8 cellular contexts compared by ENCODE assay signal in genomic region chr11:19344661-19345518, GRCh38.
DNase-seq lines count a peak whose midpoint lies in the region; FAIRE-seq and TF ChIP-seq lines count a peak whose summit lies in the region.

No MANE protein-coding gene starts in this region.

- peaks cover 50% of the 10 kb centered on the region for H3K27me3 ChIP-seq in mammary epithelial cell (ENCODE audit: insufficient read depth, low read length)
- no peaks in the 10 kb centered on the region for H3K27me3 ChIP-seq in testis

- no peak for TF ChIP-seq POLR2A in testis (IDR thresholded peaks at IDR 0.05)

- no TSS peak for BruUV-seq in mammary epithelial cell (replicated peaks; lab: Mats Ljungman, UMichigan)

- dilution Hi-C loops in mammary epithelial cell (cut with HindIII; ENCODE audit: low sequenced_read_pairs): no loop called here

- DNase-seq in stimulated activated CD4-positive, alpha-beta T cell treated with anti-CD3 and anti-CD28 coated beads, Interleukin-15, amount 100 ng/mL, for 24 hours: peak; percentile 9
- no peak for DNase-seq in stimulated activated CD4-positive, alpha-beta T cell treated with anti-CD3 and anti-CD28 coated beads, Interleukin-2, amount 100 ng/mL, for 48 hours
- DNase-seq in LNCaP clone FGC (ENCODE audit: low read depth): peak; percentile 61
- DNase-seq in mammary epithelial cell: peak; percentile 75
- DNase-seq in kidney: peak; percentile 86
- DNase-seq in testis: peak; percentile 56
- DNase-seq in NCI-H1694 (lab: John Stamatoyannopoulos, UW): no peak
- DNase-seq in H4 (ENCODE audit: low spot score): no peak

- H3K9me3 ChIP-seq in mammary epithelial cell (replicated peaks; ENCODE audit: insufficient read depth, low read length) (no peaks in the 10 kb centered on the region), kidney (ENCODE audit: control insufficient read depth in 1 of 2, low read length in 2 of 2) (no peaks in the 10 kb centered on the region), testis (no peaks in the 10 kb centered on the region)

- H3K4me3 ChIP-seq in LNCaP clone FGC (ENCODE audit: low read depth, low read length) (no peak overlapping the region), mammary epithelial cell (replicated peaks in 1 of 3; ENCODE audit: insufficient read depth in 1 of 3, low read depth in 2 of 3, low read length in 3 of 3) (no peak overlapping the region), kidney (ENCODE audit: low read length in 2 of 2) (peak overlapping the region in 1 of 2 donors; percentile 62), testis (peak overlapping the region; percentile 11 to 21)

- H3K27ac ChIP-seq in mammary epithelial cell (ENCODE audit: insufficient read depth, low read depth, low read length) (no peak overlapping the region), kidney (ENCODE audit: low read depth in 2 of 2, low read length in 2 of 2) (no peak overlapping the region), testis (no peak overlapping the region)

- no peak for FAIRE-seq in kidney (lab: Jason Lieb, UNC)

- H4K20me1 ChIP-seq in mammary epithelial cell (ENCODE audit: insufficient read depth, low read length): peaks cover 7% of the 10 kb centered on the region

- in situ Hi-C loops in mammary epithelial cell (cut with MboI; ENCODE audit: low sequenced_read_pairs in 2 of 2): loop anchor here in 1 of 2 donors (25.0 kb wide), 1 partner anchor 392 kb away; no protein-coding TSS in a partner anchor

- WGBS in mammary epithelial cell (ENCODE audit: low coverage, missing lambda C conversion rate): 14% methylated on average over 10 of the region's 44 CpGs
- WGBS in testis, 2 donors: 7 to 25% methylated on average over 11 to 44 of the region's 44 CpGs

- H3K4me1 ChIP-seq in mammary epithelial cell (ENCODE audit: insufficient read depth, low read length): peaks cover 17% of the 10 kb centered on the region
- H3K4me1 ChIP-seq in kidney (ENCODE audit: control insufficient read depth in 1 of 2, insufficient read depth in 1 of 2, low read depth in 1 of 2, low read length in 2 of 2): peaks cover 0 to 2% of the 10 kb centered on the region in 2 donors
- H3K4me1 ChIP-seq in testis: peaks cover 13% of the 10 kb centered on the region

- H3K36me3 ChIP-seq in mammary epithelial cell (ENCODE audit: insufficient read depth, low read length) (no peaks in the 10 kb centered on the region), kidney (ENCODE audit: control insufficient read depth in 1 of 2, insufficient read depth in 2 of 2, low read length in 2 of 2) (no peaks in the 10 kb centered on the region), testis (ENCODE audit: low read depth, missing control alignments) (no peaks in the 10 kb centered on the region)

- no peaks in the 10 kb centered on the region for H3K79me2 ChIP-seq in mammary epithelial cell (ENCODE audit: insufficient read depth, low read length)

- TF ChIP-seq CTCF in LNCaP clone FGC (IDR thresholded peaks at IDR 0.05; ENCODE audit: control insufficient read depth, extremely low read depth, insufficient read depth) (no peak), mammary epithelial cell (conservative IDR thresholded peaks at IDR 0.05 in 1 of 2, IDR thresholded peaks at IDR 0.05 in 1 of 2; ENCODE audit: extremely low read depth in 1 of 2, insufficient read depth in 1 of 2, low read depth in 1 of 2, low read length in 2 of 2) (no peak), kidney (IDR thresholded peaks at IDR 0.05; ENCODE audit: borderline replicate concordance, extremely low read depth, insufficient read depth) (no peak), testis (IDR thresholded peaks at IDR 0.05) (no peak)

- CTCF ChIA-PET in mammary epithelial cell (lab: Charles Lee; ENCODE audit: low non-redundant PET): no interaction called here

- H3K9ac ChIP-seq in mammary epithelial cell (ENCODE audit: insufficient read depth, low read length): no peak overlapping the region
- H3K9ac ChIP-seq in kidney (ENCODE audit: low read length in 2 of 2): no peak overlapping the region

- H2AFZ ChIP-seq in mammary epithelial cell (ENCODE audit: low read depth, low read length): no peak overlapping the region

- intact Hi-C loops in mammary epithelial cell (cut with micrococcal nuclease) (loop anchor here (1.0 kb wide), 1 partner anchor 97 kb away; no protein-coding TSS in a partner anchor), kidney (cut with DNase I) (no loop called here), testis (cut with DNase I; ENCODE audit: low total_unique reads) (no loop called here)

- H3K4me2 ChIP-seq in mammary epithelial cell (ENCODE audit: insufficient read depth, low read depth, low read length): no peak overlapping the region

Comparison
In these comparisons a context has a peak if more than half of its experiments do, and no peak if none do; other contexts are left out.
1. DNase-seq: peak in stimulated activated CD4-positive, alpha-beta T cell treated with anti-CD3 and anti-CD28 coated beads, Interleukin-15, amount 100 ng/mL, for 24 hours (single experiment), LNCaP clone FGC (single experiment), mammary epithelial cell (single experiment), kidney (single experiment) and testis (single experiment); none in stimulated activated CD4-positive, alpha-beta T cell treated with anti-CD3 and anti-CD28 coated beads, Interleukin-2, amount 100 ng/mL, for 48 hours (0 of 2), NCI-H1694 (single experiment) and H4 (single experiment).
2. H3K4me3 ChIP-seq: peak in testis (2 of 2); none in LNCaP clone FGC (single experiment) and mammary epithelial cell (0 of 3).